ENCODE assay signal across 19 cellular contexts in the genomic region with DNA sequence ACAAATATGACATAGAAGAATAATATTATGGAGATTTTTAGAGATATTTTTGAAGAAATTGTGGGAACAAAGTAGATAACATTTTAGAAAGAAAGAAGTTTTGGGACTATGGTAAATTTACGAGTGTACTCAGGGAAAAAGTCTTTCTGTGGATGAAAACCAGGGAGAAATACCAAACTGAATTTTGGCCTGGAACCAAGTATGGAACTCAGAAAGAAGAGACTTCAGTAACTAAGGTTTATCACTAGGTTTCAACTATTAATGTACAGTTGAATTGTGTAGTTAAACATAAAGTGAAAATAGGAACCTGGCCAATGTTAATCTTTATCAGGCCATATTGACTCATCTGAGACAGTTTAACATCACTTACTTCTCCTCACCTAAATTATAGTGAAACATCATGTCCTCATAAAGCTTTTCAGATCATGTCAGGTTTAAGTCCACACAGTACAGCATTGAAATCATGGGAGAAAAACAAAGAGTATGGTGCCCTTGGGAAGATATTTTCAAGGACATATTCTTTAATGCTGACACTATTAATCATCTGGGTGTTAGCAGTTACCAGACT.
"Had no signal": no experiment of that assay in that cellular context is flagged by ENCODE, and none has a peak within 500 bp of the region (broad histone marks: within the 10 kb centered on the region; RNA-seq: fewer than 3 reads in every experiment).

No MANE protein-coding gene starts in this region.

- H3K27me3 ChIP-seq: dorsolateral prefrontal cortex, neutrophil, pancreas, spleen, thyroid gland, vagina had no signal

- H3K4me3 ChIP-seq: dorsolateral prefrontal cortex, lung, pancreas, skin epidermis, spleen, thyroid gland, vagina had no signal

- DNase-seq: dorsolateral prefrontal cortex; effector CD4-positive, alpha-beta T cell; hypothalamus; immature natural killer cell; islet precursor cell; kidney glomerular epithelial cell; natural killer cell; pancreas; right cardiac atrium; spleen; stimulated activated CD4-positive, alpha-beta T cell treated with anti-CD3 and anti-CD28 coated beads, Interleukin-2, amount 100 ng/mL, for 48 hours; stimulated activated naive B cell treated with anti-CD40 and anti-IgM and Interleukin-4, amounts not matched to agents 10 μg/mL and 1 μg/mL and 100 μg/mL, for 72 hours; thyroid gland; trophoblast cell had no signal

- H3K9me3 ChIP-seq: neutrophil, pancreas, thyroid gland, vagina had no signal

- H3K27ac ChIP-seq: neutrophil, pancreas, skin epidermis, spleen, thyroid gland, vagina had no signal

- H3K36me3 ChIP-seq: neutrophil, pancreas, spleen, thyroid gland, vagina had no signal

- ATAC-seq: left lobe of liver; natural killer cell; pancreas; right cardiac atrium; stimulated activated naive B cell treated with anti-CD40 and anti-IgM and Interleukin-4, amounts not matched to agents 10 μg/mL and 1 μg/mL and 100 μg/mL, for 72 hours had no signal

- H3K4me1 ChIP-seq: pancreas, spleen, thyroid gland, vagina had no signal
